Comparison of ENCODE assay signal across 1 cellular context in genomic region chr17:4768281-4768680, GRCh38.
TF ChIP-seq lines count a peak whose summit lies in the region.

No MANE protein-coding gene starts in this region.

TF ChIP-seq in HepG2, 621 proteins besides CTCF, POLR2A, EP300 and RAD21:
- TF ChIP-seq HDAC2 (CRISPR knock-in tag; IDR thresholded peaks at IDR 0.05) = no peak
- no peak for TF ChIP-seq NFYC (CRISPR knock-in tag; IDR thresholded peaks at IDR 0.05)
- TF ChIP-seq CCDC6 (CRISPR knock-in tag; IDR thresholded peaks at IDR 0.05) = no peak
- TF ChIP-seq SRSF9 (IDR thresholded peaks at IDR 0.05; ENCODE audit: borderline replicate concordance, insufficient read depth, low read depth, low read length, poor library complexity, severe bottlenecking) = no peak
- no peak for TF ChIP-seq ZNF234 (CRISPR knock-in tag; conservative IDR thresholded peaks at IDR 0.05)
- TF ChIP-seq TBP (CRISPR knock-in tag; IDR thresholded peaks at IDR 0.05) = no peak
- no peak for TF ChIP-seq TFDP2 (CRISPR knock-in tag; IDR thresholded peaks at IDR 0.05)
- no peak for TF ChIP-seq MTA1 (CRISPR knock-in tag; IDR thresholded peaks at IDR 0.05; ENCODE audit: borderline replicate concordance)
- TF ChIP-seq KLF11 (CRISPR knock-in tag; IDR thresholded peaks at IDR 0.05) = no peak
- TF ChIP-seq ZNF777 (CRISPR knock-in tag; IDR thresholded peaks at IDR 0.05) = no peak
- no peak for TF ChIP-seq ZBTB7A (CRISPR knock-in tag; IDR thresholded peaks at IDR 0.05)
TF ChIP-seq in HepG2: peak in this region for 0.
